In the genomic region with DNA sequence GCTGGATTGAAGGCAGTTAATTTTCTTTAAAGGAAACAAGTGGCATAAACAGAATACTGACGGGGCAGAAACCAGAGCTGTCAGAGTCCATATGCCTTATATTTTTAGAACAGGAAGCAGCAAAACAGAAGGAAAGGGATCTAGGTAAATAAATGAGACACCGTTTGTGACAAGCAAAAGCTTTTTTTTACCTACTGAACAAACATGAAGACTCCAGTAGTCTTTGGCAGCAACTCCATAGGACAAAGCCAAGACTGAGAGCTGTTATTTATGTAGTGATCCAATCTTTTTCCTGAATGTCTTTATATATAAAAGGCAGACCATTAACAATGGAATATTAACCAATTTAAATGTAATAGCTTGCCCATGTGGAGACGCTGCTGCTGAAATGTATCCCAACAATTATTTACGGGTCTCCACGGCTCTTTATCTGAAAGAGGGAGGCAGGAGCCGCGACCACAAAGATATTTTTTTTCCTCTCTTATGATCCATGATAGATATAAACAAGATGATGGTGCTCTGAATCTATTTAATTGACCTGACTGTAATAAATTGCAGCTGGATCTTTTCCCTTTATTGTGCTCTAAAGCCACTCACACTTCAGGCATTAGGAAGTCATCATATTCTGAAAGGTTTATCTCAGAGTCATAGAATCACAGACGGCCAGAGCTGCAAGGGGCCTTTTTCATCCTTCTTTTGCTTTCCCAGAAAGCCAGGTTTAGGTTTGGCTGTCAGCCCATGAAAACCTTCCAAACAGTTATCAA, we compare ENCODE assay signal across 1 cellular context.
TF ChIP-seq lines count a peak whose summit lies in the region.

No MANE protein-coding gene starts in this region.

TF ChIP-seq in SK-N-SH treated with all-trans-retinoic acid at 6 μM for 48 hours, 23 proteins besides CTCF, POLR2A, EP300 and RAD21 (continued from another document):
- no peak for TF ChIP-seq ARNTL (CRISPR knock-in tag; IDR thresholded peaks at IDR 0.05; ENCODE audit: borderline replicate concordance, low read depth)
